ENCODE assay signal across 34 cellular contexts in genomic region chr1:26459573-26460031, GRCh38. TPM values are rescaled to one million over a fixed set of nuclear protein-coding genes. Genes with fewer than 3 reads are reported as not detected.
DNase-seq lines count a peak whose midpoint lies in the region; ATAC-seq and TF ChIP-seq lines count a peak whose summit lies in the region.
"Had no signal": no experiment of that assay in that cellular context is flagged by ENCODE, and none has a peak within 500 bp of the region (broad histone marks: within the 10 kb centered on the region; RNA-seq: fewer than 3 reads in every experiment).

No MANE protein-coding gene starts in this region.

- H3K9ac ChIP-seq in SK-N-SH, result no peak overlapping the region

- DNase-seq in SK-N-SH (peak; percentile 50), NCI-H2107 treated with DMSO at 0.1 percent for 48 hours (lab: John Stamatoyannopoulos, UW; ENCODE audit: unreplicated experiment) (peak; percentile 77), head of caudate nucleus (peak in 34 of 42 donors; percentile 9 to 77 (median 40)), psoas muscle (no peak), A172 (ENCODE audit: low spot score) (no peak), glomerular visceral epithelial cell (ENCODE audit: extremely low spot score) (no peak)
- DNase-seq in activated naive CD4-positive, alpha-beta T cell treated with anti-CD3 and anti-CD28 coated beads, Interleukin-2, amount 50 U/mL, for 72 hours (ENCODE audit: low spot score in 2 of 2), result no peak
- DNase-seq: 8988T; activated B cell treated with CpG ODN at 0.5 μM for 24 hours; activated CD8-positive, alpha-beta memory T cell treated with anti-CD3 and anti-CD28 coated beads, Interleukin-2, amount 10 ng/mL, durations not matched to agents 7 days and 5 days; activated naive CD4-positive, alpha-beta T cell treated with Interleukin-2 at 50 U/mL for 16 hours; activated T-cell treated with anti-CD3 and anti-CD28 coated beads, Interleukin-2, amount 50 U/mL, for 72 hours; body of pancreas; Calu3; cerebellar nuclear complex; DMS79 treated with DMSO at 0.1 percent for 48 hours; esophagus squamous epithelium; GDM1; Karpas-422; left colon; NCI-H2171 treated with DMSO at 0.1 percent for 48 hours; NCI-H524; ovary; stimulated activated CD8-positive, alpha-beta memory T cell treated with anti-CD3 and anti-CD28 coated beads, Interleukin-4, amount 100 ng/mL, for 48 hours; stomach; T1000; thyroid gland; uterus had no signal

- POLR2A ChIA-PET in SK-N-SH (lab: Yijun Ruan, JAX), result interaction anchor here (1.2 kb wide), 1 partner anchor 12 kb away, joined by 6 read pairs; the partner anchor contains the start of gene HMGN2

- peaks cover 6 to 12% of the 10 kb centered on the region in 2 donors for H3K36me3 Mint-ChIP-seq in activated naive CD4-positive, alpha-beta T cell treated with anti-CD3 and anti-CD28 coated beads, Interleukin-2, amount 50 U/mL, for 72 hours

- WGBS in SK-N-SH (ENCODE audit: low lambda C conversion rate), result 48% methylated on average over 2 of the region's 3 CpGs
- whole genome bisulfite sequencing in psoas muscle, 3 donors, result 37 to 48% (median 38%) methylated on average over 3 of the region's 3 CpGs

- H4K20me1 ChIP-seq in SK-N-SH (ENCODE audit: insufficient read depth), result no peaks in the 10 kb centered on the region

- H2AFZ ChIP-seq in SK-N-SH (ENCODE audit: low read depth), result no peak overlapping the region

- no peaks in the 10 kb centered on the region for H3K9me3 Mint-ChIP-seq in activated naive CD4-positive, alpha-beta T cell treated with anti-CD3 and anti-CD28 coated beads, Interleukin-2, amount 50 U/mL, for 72 hours
- H3K9me3 Mint-ChIP-seq: activated B cell treated with CpG ODN at 0.5 μM for 24 hours; activated T-cell treated with anti-CD3 and anti-CD28 coated beads, Interleukin-2, amount 50 U/mL, for 72 hours had no signal

- H3K4me2 ChIP-seq in SK-N-SH, result no peak overlapping the region

- TF ChIP-seq CTCF in SK-N-SH (IDR thresholded peaks at IDR 0.05), result no peak
- TF ChIP-seq CTCF in psoas muscle (IDR thresholded peaks at IDR 0.05), result no peak

- ATAC-seq in SK-N-SH treated with all-trans-retinoic acid at 6 μM for 48 hours (no peak), psoas muscle (peak; percentile 82 to 92 (median 82))
- no peak for ATAC-seq in activated naive CD4-positive, alpha-beta T cell treated with anti-CD3 and anti-CD28 coated beads, Interleukin-2, amount 50 U/mL, for 72 hours
- ATAC-seq: activated CD8-positive, alpha-beta memory T cell treated with anti-CD3 and anti-CD28 coated beads, Interleukin-2, amount 10 ng/mL, durations not matched to agents 7 days and 5 days; activated T-cell treated with anti-CD3 and anti-CD28 coated beads, Interleukin-2, amount 50 U/mL, for 72 hours; body of pancreas; gastroesophageal sphincter; left colon; Panc1 had no signal

- peaks cover 0 to 7% of the 10 kb centered on the region in 2 experiments; a peak in 2 of 4 replicates for H3K4me1 ChIP-seq in SK-N-SH (ENCODE audit: control insufficient read depth in 1 of 2, insufficient read depth in 2 of 2, low read depth in 1 of 2, low read length in 1 of 2)
- no peaks in the 10 kb centered on the region for H3K4me1 ChIP-seq in psoas muscle
- H3K4me1 ChIP-seq: body of pancreas, esophagus squamous epithelium, gastroesophageal sphincter, HAP-1, thyroid gland, uterus had no signal

- no peaks in the 10 kb centered on the region for H3K27me3 ChIP-seq in SK-N-SH (ENCODE audit: insufficient read depth)
- no peaks in the 10 kb centered on the region for H3K27me3 ChIP-seq in psoas muscle (ENCODE audit: insufficient read depth in 3 of 3, low read length in 2 of 3)
- H3K27me3 ChIP-seq: body of pancreas, dorsolateral prefrontal cortex, esophagus squamous epithelium, gastroesophageal sphincter, ovary, stomach, thyroid gland, uterus had no signal

- no peaks in the 10 kb centered on the region for H3K79me2 ChIP-seq in SK-N-SH (ENCODE audit: insufficient read depth)

- TF ChIP-seq RAD21 in SK-N-SH (IDR thresholded peaks at IDR 0.05; ENCODE audit: low read length), result no peak

- H3F3A ChIP-seq in SK-N-SH (replicated peaks; ENCODE audit: insufficient read depth), result peaks cover 8% of the 10 kb centered on the region

- H3K27ac Mint-ChIP-seq in activated naive CD4-positive, alpha-beta T cell treated with anti-CD3 and anti-CD28 coated beads, Interleukin-2, amount 50 U/mL, for 72 hours, result no peak overlapping the region
- H3K27ac Mint-ChIP-seq: activated B cell treated with CpG ODN at 0.5 μM for 24 hours; activated CD8-positive, alpha-beta memory T cell treated with anti-CD3 and anti-CD28 coated beads, Interleukin-2, amount 10 ng/mL, durations not matched to agents 7 days and 5 days; activated T-cell treated with anti-CD3 and anti-CD28 coated beads, Interleukin-2, amount 50 U/mL, for 72 hours had no signal

- H3K36me3 ChIP-seq in SK-N-SH (replicated peaks in 1 of 2; ENCODE audit: control insufficient read depth in 1 of 2, insufficient read depth in 2 of 2, low read length in 1 of 2), result peaks cover 35 to 69% of the 10 kb centered on the region in 2 experiments
- peaks cover 0 to 91% of the 10 kb centered on the region in 2 donors for H3K36me3 ChIP-seq in psoas muscle (ENCODE audit: insufficient read depth in 1 of 2, low read depth in 1 of 2)
- H3K36me3 ChIP-seq: ovary, uterus had no signal

- no peaks in the 10 kb centered on the region for H3K9me2 ChIP-seq in SK-N-SH

- intact Hi-C loops in head of caudate nucleus (cut with DNase I) (no loop called here), psoas muscle (cut with DNase I) (no loop called here)

- CTCF ChIA-PET in SK-N-SH (lab: Yijun Ruan, JAX), result interaction anchor here (1.0 to 1.4 kb wide), 4 partner anchors 43 to 233 kb away, joined by 3 to 6 read pairs (median 4); no protein-coding TSS in a partner anchor

- H3K9me3 ChIP-seq in SK-N-SH (no peaks in the 10 kb centered on the region), psoas muscle (no peaks in the 10 kb centered on the region)
- H3K9me3 ChIP-seq: body of pancreas, esophagus squamous epithelium, gastroesophageal sphincter, HAP-1, ovary, stomach, thyroid gland, uterus had no signal

- no peak for TF ChIP-seq EP300 in SK-N-SH (IDR thresholded peaks at IDR 0.05; ENCODE audit: borderline replicate concordance in 1 of 2, low read depth in 1 of 2, low read length in 1 of 2)

- peak overlapping the region in 1 of 2 experiments; percentile 64; a peak in 2 of 4 replicates for H3K27ac ChIP-seq in SK-N-SH (ENCODE audit: low read depth in 2 of 2, low read length in 1 of 2)
- peak overlapping the region; percentile 2 for H3K27ac ChIP-seq in psoas muscle
- H3K27ac ChIP-seq: body of pancreas, dorsolateral prefrontal cortex, esophagus squamous epithelium, gastroesophageal sphincter, ovary, stomach, thyroid gland, uterus had no signal

- no peak overlapping the region for H3K4me3 ChIP-seq in SK-N-SH (ENCODE audit: low read depth in 2 of 2, low read length in 1 of 2)
- H3K4me3 ChIP-seq in psoas muscle, result no peak overlapping the region
- H3K4me3 ChIP-seq: body of pancreas, dorsolateral prefrontal cortex, esophagus squamous epithelium, gastroesophageal sphincter, HAP-1, ovary, stomach, thyroid gland, uterus had no signal

TF ChIP-seq in SK-N-SH, 30 proteins besides CTCF, POLR2A, EP300 and RAD21:
- TF ChIP-seq PBX3 (IDR thresholded peaks at IDR 0.05), result no peak
- TF ChIP-seq FOSL2 (IDR thresholded peaks at IDR 0.05; ENCODE audit: borderline replicate concordance, low read depth), result no peak

TF ChIP-seq in SK-N-SH treated with all-trans-retinoic acid at 6 μM for 48 hours, 23 proteins besides CTCF, POLR2A, EP300 and RAD21:
- no peak for TF ChIP-seq TCF4 (CRISPR knock-in tag; IDR thresholded peaks at IDR 0.05; ENCODE audit: borderline replicate concordance)

RNA-seq across cellular contexts. Expression of gene HMGN2, which starts 12.6 kb away (rescaled TPM):
- polyA plus RNA-seq in SK-N-SH (2012; rRNA removed), result 343 and 644 TPM in 2 replicates
- 624 and 653 TPM in 2 replicates for polyA plus RNA-seq in SK-N-SH (2012; cell fraction: cytosol; rRNA removed)
- polyA plus RNA-seq in SK-N-SH (2012; cell fraction: nucleus; rRNA removed), result 304 and 357 TPM in 2 replicates
- total RNA-seq in psoas muscle, result 100 to 1,000 TPM in 3 of 4 donors, 10 to 100 TPM in 1; 95.4 to 157 (median 135) TPM
- polyA plus RNA-seq in psoas muscle, result 100 to 1,000 TPM; 103 to 136 (median 128) TPM
- total RNA-seq in activated naive CD4-positive, alpha-beta T cell treated with anti-CD3 and anti-CD28 coated beads, Interleukin-2, amount 50 U/mL, for 72 hours, result 100 to 1,000 TPM; 649 to 992 TPM
- 470 and 477 TPM in 2 replicates for total RNA-seq in A172 (2014; rRNA removed; shearing (Covaris generic))

RNA-seq across cellular contexts. Expression of gene DHDDS, which starts 27.5 kb away (rescaled TPM):
- polyA plus RNA-seq in SK-N-SH (2012; rRNA removed) (25.0 and 36.6 TPM in 2 replicates), psoas muscle (10 to 100 TPM; 15.8 to 40.6 (median 23.3) TPM)
- 22.4 and 24.1 TPM in 2 replicates for polyA plus RNA-seq in SK-N-SH (2012; cell fraction: cytosol; rRNA removed)
- polyA plus RNA-seq in SK-N-SH (2012; cell fraction: nucleus; rRNA removed), result 58.3 and 87.1 TPM in 2 replicates
- total RNA-seq in psoas muscle, result 10 to 100 TPM; 14.1 to 25.8 (median 21.4) TPM
- total RNA-seq in activated naive CD4-positive, alpha-beta T cell treated with anti-CD3 and anti-CD28 coated beads, Interleukin-2, amount 50 U/mL, for 72 hours, result 10 to 100 TPM; 44.1 to 49.2 TPM
- 36.1 and 61.3 TPM in 2 replicates for total RNA-seq in A172 (2014; rRNA removed; shearing (Covaris generic))

RNA-seq across cellular contexts. Expression of gene LIN28A, which starts 49.0 kb away (rescaled TPM):
- polyA plus RNA-seq in SK-N-SH (2012; rRNA removed) (not detected in 2 replicates), psoas muscle (not detected)
- polyA plus RNA-seq in SK-N-SH (2012; cell fraction: cytosol; rRNA removed), result not detected in 2 replicates
- polyA plus RNA-seq in SK-N-SH (2012; cell fraction: nucleus; rRNA removed), result 0.02 TPM in 1 of 2 replicates, not detected in the other
- not detected for total RNA-seq in psoas muscle
- total RNA-seq in activated naive CD4-positive, alpha-beta T cell treated with anti-CD3 and anti-CD28 coated beads, Interleukin-2, amount 50 U/mL, for 72 hours, result not detected
- total RNA-seq in A172 (2014; rRNA removed; shearing (Covaris generic)), result not detected in 2 replicates
- total RNA-seq: activated B cell treated with CpG ODN at 0.5 μM for 24 hours; activated CD8-positive, alpha-beta memory T cell treated with anti-CD3 and anti-CD28 coated beads, Interleukin-2, amount 10 ng/mL, durations not matched to agents 7 days and 5 days; activated T-cell treated with anti-CD3 and anti-CD28 coated beads, Interleukin-2, amount 50 U/mL, for 72 hours; body of pancreas; Calu3; dorsolateral prefrontal cortex; esophagus squamous epithelium; gastroesophageal sphincter; left colon; renal cortical epithelial cell; stomach; thyroid gland had no signal
- polyA plus RNA-seq: ovary, stomach had no signal

Comparison
In these comparisons a context has a peak if more than half of its experiments do, and no peak if none do; other contexts are left out.
1. DNase-seq: peak in SK-N-SH (single experiment), NCI-H2107 treated with DMSO at 0.1 percent for 48 hours (single experiment) and head of caudate nucleus (34 of 42); none in psoas muscle (0 of 2), activated naive CD4-positive, alpha-beta T cell treated with anti-CD3 and anti-CD28 coated beads, Interleukin-2, amount 50 U/mL, for 72 hours (0 of 2), A172 (single experiment) and glomerular visceral epithelial cell (single experiment).
2. ATAC-seq: peak in psoas muscle (4 of 4); none in SK-N-SH treated with all-trans-retinoic acid at 6 μM for 48 hours (single experiment) and activated naive CD4-positive, alpha-beta T cell treated with anti-CD3 and anti-CD28 coated beads, Interleukin-2, amount 50 U/mL, for 72 hours (0 of 2).